In genomic region chr7:116766881-116767280, GRCh38 we compare ENCODE assay signal across 17 cellular contexts.
DNase-seq lines count a peak whose midpoint lies in the region; ATAC-seq, FAIRE-seq and TF ChIP-seq lines count a peak whose summit lies in the region.
"Had no signal": no experiment of that assay in that cellular context is flagged by ENCODE, and none has a peak within 500 bp of the region (broad histone marks: within the 10 kb centered on the region; RNA-seq: fewer than 3 reads in every experiment).

No MANE protein-coding gene starts in this region.

- no peaks in the 10 kb centered on the region for H3K27me3 ChIP-seq in small intestine (ENCODE audit: control insufficient read depth in 2 of 2, insufficient read depth in 2 of 2, low read length in 2 of 2)
- H3K27me3 ChIP-seq in lower lobe of right lung (ENCODE audit: low read depth), result no peaks in the 10 kb centered on the region
- H3K27me3 ChIP-seq in spleen (replicated peaks in 1 of 7), result peaks cover 0 to 6% (median 0%) of the 10 kb centered on the region in 7 donors
- no peaks in the 10 kb centered on the region for H3K27me3 ChIP-seq in upper lobe of right lung

- peak; percentile 36 for ATAC-seq in left colon
- ATAC-seq in mucosa of descending colon, result peak; percentile 29
- ATAC-seq in lower lobe of right lung, result no peak
- no peak for ATAC-seq in upper lobe of right lung
- ATAC-seq: GM23338, K562 had no signal

- intact Hi-C loops in left colon (cut with DNase I, micrococcal nuclease) (no loop called here), mucosa of descending colon (cut with DNase I, micrococcal nuclease) (no loop called here), lower lobe of right lung (cut with DNase I) (no loop called here), spleen (cut with DNase I; ENCODE audit: low total_unique reads) (no loop called here), upper lobe of right lung (cut with DNase I) (no loop called here)

- no peak overlapping the region for H3K27ac ChIP-seq in small intestine (ENCODE audit: low read depth in 1 of 2, low read length in 1 of 2)
- no peak overlapping the region for H3K27ac ChIP-seq in lower lobe of right lung
- no peak overlapping the region for H3K27ac ChIP-seq in spleen
- no peak overlapping the region for H3K27ac ChIP-seq in upper lobe of right lung

- TF ChIP-seq CTCF in mucosa of descending colon (IDR thresholded peaks at IDR 0.05), result no peak
- no peak for TF ChIP-seq CTCF in lower lobe of right lung (IDR thresholded peaks at IDR 0.05)
- TF ChIP-seq CTCF in spleen (IDR thresholded peaks at IDR 0.05 in 8 of 11, conservative IDR thresholded peaks at IDR 0.05 in 3 of 11), result no peak
- TF ChIP-seq CTCF in upper lobe of right lung (IDR thresholded peaks at IDR 0.05), result no peak

- TF ChIP-seq POLR2A in spleen (IDR thresholded peaks at IDR 0.05), result no peak

- H3K9me3 ChIP-seq in mucosa of descending colon, result no peaks in the 10 kb centered on the region
- no peaks in the 10 kb centered on the region for H3K9me3 ChIP-seq in small intestine (ENCODE audit: control insufficient read depth, low read depth)
- no peaks in the 10 kb centered on the region for H3K9me3 ChIP-seq in lower lobe of right lung
- no peaks in the 10 kb centered on the region for H3K9me3 ChIP-seq in spleen
- H3K9me3 ChIP-seq in upper lobe of right lung, result no peaks in the 10 kb centered on the region
- H3K9me3 ChIP-seq: A549 had no signal

- 64 to 78% (median 69%) methylated on average over 3 of the region's 3 CpGs for WGBS in small intestine, 3 donors
- WGBS in spleen, 5 donors, result 75 to 90% (median 82%) methylated on average over 3 of the region's 3 CpGs

- no peak for FAIRE-seq in small intestine (lab: Jason Lieb, UNC)
- FAIRE-seq: A549, G401.6, GM12891, K562 had no signal

- DNase-seq in HuH-7 (ENCODE audit: low spot score) (peak; percentile 15), left colon (peak in 1 of 2 donors; percentile 17), mucosa of descending colon (no peak), small intestine (peak; percentile 61), lower lobe of right lung (no peak), spleen (no peak), upper lobe of right lung (no peak), hepatic stellate cell (ENCODE audit: low spot score) (no peak)
- DNase-seq: CD8-positive, alpha-beta memory T cell; DMS79; EL; H7 had no signal

- H3K36me3 ChIP-seq in mucosa of descending colon (ENCODE audit: low read depth) (no peaks in the 10 kb centered on the region), small intestine (ENCODE audit: control insufficient read depth in 2 of 2, insufficient read depth in 2 of 2, low read length in 2 of 2) (peaks cover 0 to 2% of the 10 kb centered on the region in 2 donors), lower lobe of right lung (no peaks in the 10 kb centered on the region), spleen (no peaks in the 10 kb centered on the region), upper lobe of right lung (no peaks in the 10 kb centered on the region)

- no peak overlapping the region for H3K4me3 ChIP-seq in mucosa of descending colon
- no peak overlapping the region for H3K4me3 ChIP-seq in small intestine (ENCODE audit: low read depth in 1 of 2, low read length in 2 of 2)
- H3K4me3 ChIP-seq in lower lobe of right lung, result no peak overlapping the region
- H3K4me3 ChIP-seq in spleen, result no peak overlapping the region
- H3K4me3 ChIP-seq in upper lobe of right lung, result no peak overlapping the region
- H3K4me3 ChIP-seq: A549, GM23338, K562 had no signal

- H3K4me1 ChIP-seq in mucosa of descending colon (ENCODE audit: low read depth) (peaks cover 13% of the 10 kb centered on the region), small intestine (ENCODE audit: control insufficient read depth in 2 of 2, insufficient read depth in 1 of 2, low read depth in 1 of 2, low read length in 1 of 2) (peaks cover 0 to 2% of the 10 kb centered on the region in 2 donors), lower lobe of right lung (peaks cover 9% of the 10 kb centered on the region), spleen (no peaks in the 10 kb centered on the region), upper lobe of right lung (no peaks in the 10 kb centered on the region)

Comparison
In these comparisons a context has a peak if more than half of its experiments do, and no peak if none do; other contexts are left out.
1. DNase-seq: peak in HuH-7 (single experiment) and small intestine (single experiment); none in mucosa of descending colon (0 of 3), lower lobe of right lung (single experiment), spleen (single experiment), upper lobe of right lung (single experiment) and hepatic stellate cell (single experiment).
2. ATAC-seq: peak in left colon (single experiment) and mucosa of descending colon (single experiment); none in lower lobe of right lung (0 of 2) and upper lobe of right lung (single experiment).